2 cellular contexts compared by ENCODE assay signal in the genomic region with DNA sequence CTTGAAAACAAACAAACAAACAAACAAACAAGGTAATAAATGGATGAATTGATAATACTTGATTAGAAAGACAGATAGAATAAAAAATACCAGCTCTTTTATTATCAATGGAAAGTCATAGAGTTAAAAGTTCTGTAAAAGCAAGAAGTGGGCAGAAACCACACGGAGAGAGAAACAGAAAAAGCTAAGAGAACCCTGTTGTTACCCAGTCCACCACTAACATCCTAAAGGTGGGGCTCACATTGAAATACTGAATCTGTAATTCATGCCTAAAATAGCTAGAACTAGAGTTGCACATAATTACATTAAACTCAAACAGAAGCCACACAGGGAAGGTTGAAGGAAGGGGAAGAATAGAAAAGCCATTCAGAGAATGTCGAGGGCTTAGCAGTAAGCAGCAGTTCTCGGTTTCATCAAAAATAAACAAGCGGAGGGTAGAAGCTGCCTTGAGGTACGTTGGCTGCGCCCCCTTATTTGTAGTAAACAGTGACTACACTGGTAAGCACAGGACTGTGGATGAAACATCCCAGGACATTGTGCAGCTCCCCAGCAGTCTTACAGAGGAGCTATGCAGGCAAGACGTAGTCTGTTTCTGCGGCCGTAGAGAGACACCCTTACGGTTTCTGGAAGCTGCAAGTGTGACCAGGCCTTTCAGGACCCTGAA.
TF ChIP-seq lines count a peak whose summit lies in the region.

No MANE protein-coding gene starts in this region.

TF ChIP-seq in IMR-90, 13 proteins besides CTCF, POLR2A, EP300 and RAD21:
- TF ChIP-seq BHLHE40 (IDR thresholded peaks at IDR 0.05; ENCODE audit: low read depth, low read length) = no peak
- TF ChIP-seq NFE2L2 (IDR thresholded peaks at IDR 0.05; ENCODE audit: low read depth, low read length) = no peak
- TF ChIP-seq MAZ (IDR thresholded peaks at IDR 0.05; ENCODE audit: borderline replicate concordance, low read depth, low read length) = no peak
- TF ChIP-seq RCOR1 (IDR thresholded peaks at IDR 0.05; ENCODE audit: insufficient replicate concordance, low read length) = no peak
- no peak for TF ChIP-seq MAFK (IDR thresholded peaks at IDR 0.05; ENCODE audit: low read depth, low read length)
- no peak for TF ChIP-seq MXI1 (IDR thresholded peaks at IDR 0.05; ENCODE audit: borderline replicate concordance, low read depth, low read length)
- TF ChIP-seq FOS (IDR thresholded peaks at IDR 0.05; ENCODE audit: low read depth, low read length) = no peak
- TF ChIP-seq, protein P1, sequence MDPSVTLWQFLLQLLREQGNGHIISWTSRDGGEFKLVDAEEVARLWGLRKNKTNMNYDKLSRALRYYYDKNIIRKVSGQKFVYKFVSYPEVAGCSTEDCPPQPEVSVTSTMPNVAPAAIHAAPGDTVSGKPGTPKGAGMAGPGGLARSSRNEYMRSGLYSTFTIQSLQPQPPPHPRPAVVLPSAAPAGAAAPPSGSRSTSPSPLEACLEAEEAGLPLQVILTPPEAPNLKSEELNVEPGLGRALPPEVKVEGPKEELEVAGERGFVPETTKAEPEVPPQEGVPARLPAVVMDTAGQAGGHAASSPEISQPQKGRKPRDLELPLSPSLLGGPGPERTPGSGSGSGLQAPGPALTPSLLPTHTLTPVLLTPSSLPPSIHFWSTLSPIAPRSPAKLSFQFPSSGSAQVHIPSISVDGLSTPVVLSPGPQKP (IDR thresholded peaks at IDR 0.05; ENCODE audit: borderline replicate concordance, low read depth, low read length) = no peak

TF ChIP-seq in H1, 55 proteins besides CTCF, POLR2A, EP300 and RAD21:
- TF ChIP-seq PHF8 (conservative IDR thresholded peaks at IDR 0.05; ENCODE audit: low read depth, low read length) (no peak), EGR1 (IDR thresholded peaks at IDR 0.05; ENCODE audit: borderline replicate concordance, low read depth, low read length) (no peak), RBBP5 (IDR thresholded peaks at IDR 0.05; ENCODE audit: borderline replicate concordance, low read depth, low read length) (no peak), ASH2L (IDR thresholded peaks at IDR 0.05; ENCODE audit: low read length) (no peak), SIRT6 (IDR thresholded peaks at IDR 0.05; ENCODE audit: low read length) (no peak), TEAD4 (IDR thresholded peaks at IDR 0.05; ENCODE audit: low read depth, low read length) (no peak), HDAC2 (IDR thresholded peaks at IDR 0.05; ENCODE audit: borderline replicate concordance in 1 of 2, low read depth in 2 of 2, low read length in 2 of 2) (no peak), USF2 (IDR thresholded peaks at IDR 0.05; ENCODE audit: low read length) (no peak), TAF7 (optimal IDR thresholded peaks at IDR 0.05; ENCODE audit: borderline replicate concordance, low read depth, low read length) (no peak), E2F6 (IDR thresholded peaks at IDR 0.05) (no peak), CREB1 (IDR thresholded peaks at IDR 0.05) (no peak)
